In genomic region chr11:33801821-33802413, GRCh38 we compare ENCODE assay signal across 10 cellular contexts. TPM values are rescaled to one million over a fixed set of nuclear protein-coding genes. Genes with fewer than 3 reads are reported as not detected.
DNase-seq lines count a peak whose midpoint lies in the region; ATAC-seq and TF ChIP-seq lines count a peak whose summit lies in the region.
"Had no signal": no experiment of that assay in that cellular context is flagged by ENCODE, and none has a peak within 500 bp of the region (broad histone marks: within the 10 kb centered on the region; RNA-seq: fewer than 3 reads in every experiment).

No MANE protein-coding gene starts in this region.

- H3K9me2 ChIP-seq in PC-3 (replicated peaks; ENCODE audit: low read length), result no peaks in the 10 kb centered on the region

- H3K27me3 Mint-ChIP-seq in stimulated activated memory B cell treated with anti-CD40 and anti-IgM and Interleukin-4, amounts not matched to agents 10 μg/mL and 1 μg/mL and 100 μg/mL, for 72 hours, result peaks cover 59% of the 10 kb centered on the region

- TF ChIP-seq CTCF in PC-3 (conservative IDR thresholded peaks at IDR 0.05; ENCODE audit: low read depth, low read length) (no peak), cardiac muscle cell (IDR thresholded peaks at IDR 0.05; ENCODE audit: low read depth, low read length) (no peak), retinal pigment epithelial cell (conservative IDR thresholded peaks at IDR 0.05; ENCODE audit: low read depth, low read length) (no peak)

- H3K9me3 ChIP-seq in PC-3 (ENCODE audit: low read length) (no peaks in the 10 kb centered on the region), cardiac muscle cell (ENCODE audit: low read depth) (no peaks in the 10 kb centered on the region)

- H3K9ac ChIP-seq in PC-3 (ENCODE audit: low read length), result peak overlapping the region; percentile 43

- POLR2A ChIA-PET in PC-3 (lab: Charles Lee; ENCODE audit: unreplicated experiment), result no interaction called here

- no peaks in the 10 kb centered on the region for H3K4me1 Mint-ChIP-seq in stimulated activated memory B cell treated with anti-CD40 and anti-IgM and Interleukin-4, amounts not matched to agents 10 μg/mL and 1 μg/mL and 100 μg/mL, for 72 hours
- H3K4me1 Mint-ChIP-seq: activated naive CD4-positive, alpha-beta T cell treated with anti-CD3 and anti-CD28 coated beads, Interleukin-2, amount 10 ng/mL, durations not matched to agents 7 days and 5 days had no signal

- H2AFZ ChIP-seq in PC-3 (ENCODE audit: low read length), result peak overlapping the region; percentile 98

- CTCF ChIA-PET in PC-3 (lab: Charles Lee), result no interaction called here

- H3K36me3 ChIP-seq in PC-3 (ENCODE audit: low read depth, low read length), result no peaks in the 10 kb centered on the region
- H3K36me3 ChIP-seq in cardiac muscle cell, result no peaks in the 10 kb centered on the region

- H3K4me1 ChIP-seq in PC-3 (ENCODE audit: insufficient read depth, low read length) (peaks cover 3% of the 10 kb centered on the region; the same call in 1 of the 2 replicates), cardiac muscle cell (ENCODE audit: low read depth) (peaks cover 4% of the 10 kb centered on the region)

- intact Hi-C loops in PC-3 (cut with micrococcal nuclease), result loop anchor here (10.0 kb wide), 1 partner anchor 107 kb away; no protein-coding TSS in a partner anchor

- no TSS peak for BruUV-seq in PC-3 (replicated peaks; lab: Mats Ljungman, UMichigan)

- no peak overlapping the region for H3K27ac ChIP-seq in PC-3 (ENCODE audit: low read length)
- no peak overlapping the region for H3K27ac ChIP-seq in cardiac muscle cell
- H3K27ac ChIP-seq: RWPE1 had no signal

- no peak overlapping the region for H3K27ac Mint-ChIP-seq in stimulated activated memory B cell treated with anti-CD40 and anti-IgM and Interleukin-4, amounts not matched to agents 10 μg/mL and 1 μg/mL and 100 μg/mL, for 72 hours
- H3K27ac Mint-ChIP-seq: activated naive CD4-positive, alpha-beta T cell treated with anti-CD3 and anti-CD28 coated beads, Interleukin-2, amount 10 ng/mL, durations not matched to agents 7 days and 5 days had no signal

- ATAC-seq in GM19463 (IDR thresholded peaks at IDR 0.05; ENCODE audit: unreplicated experiment) (peak; percentile 78), PC-3 (peak; percentile 78), HG03159 (IDR thresholded peaks at IDR 0.05; ENCODE audit: unreplicated experiment) (no peak)
- ATAC-seq in stimulated activated memory B cell treated with anti-CD40 and anti-IgM and Interleukin-4, amounts not matched to agents 10 μg/mL and 1 μg/mL and 100 μg/mL, for 72 hours, result no peak

- peak overlapping the region; percentile 97 for H3K4me2 ChIP-seq in PC-3 (ENCODE audit: low read length)

- no peak overlapping the region for H3K4me3 Mint-ChIP-seq in stimulated activated memory B cell treated with anti-CD40 and anti-IgM and Interleukin-4, amounts not matched to agents 10 μg/mL and 1 μg/mL and 100 μg/mL, for 72 hours
- H3K4me3 Mint-ChIP-seq: activated naive CD4-positive, alpha-beta T cell treated with anti-CD3 and anti-CD28 coated beads, Interleukin-2, amount 10 ng/mL, durations not matched to agents 7 days and 5 days had no signal

- H3K27me3 ChIP-seq in PC-3 (ENCODE audit: low read length) (no peaks in the 10 kb centered on the region), cardiac muscle cell (peaks cover 78% of the 10 kb centered on the region)

- H3K36me3 Mint-ChIP-seq in stimulated activated memory B cell treated with anti-CD40 and anti-IgM and Interleukin-4, amounts not matched to agents 10 μg/mL and 1 μg/mL and 100 μg/mL, for 72 hours, result no peaks in the 10 kb centered on the region
- H3K36me3 Mint-ChIP-seq: activated naive CD4-positive, alpha-beta T cell treated with anti-CD3 and anti-CD28 coated beads, Interleukin-2, amount 10 ng/mL, durations not matched to agents 7 days and 5 days had no signal

- H3F3A ChIP-seq in PC-3 (ENCODE audit: low read length, unreplicated experiment), result no peaks in the 10 kb centered on the region

- peak; percentile 16 for DNase-seq in PC-3
- no peak for DNase-seq in cardiac muscle cell (ENCODE audit: low read depth in 1 of 2, low spot score in 1 of 2)
- no peak for DNase-seq in retinal pigment epithelial cell (ENCODE audit: low read depth)
- DNase-seq in SHP77 (lab: John Stamatoyannopoulos, UW), result no peak
- DNase-seq in GM19240 (ENCODE audit: insufficient read length, low spot score), result no peak
- DNase-seq: activated naive CD4-positive, alpha-beta T cell treated with anti-CD3 and anti-CD28 coated beads, Interleukin-2, amount 10 ng/mL, durations not matched to agents 7 days and 5 days had no signal

- H3K4me3 ChIP-seq in PC-3 (ENCODE audit: low read length) (peak overlapping the region; percentile 77), cardiac muscle cell (peak overlapping the region; percentile 14), retinal pigment epithelial cell (ENCODE audit: low read length) (peak overlapping the region; percentile 38)

- no peaks in the 10 kb centered on the region for H3K79me2 ChIP-seq in PC-3 (ENCODE audit: low read length)

- peaks cover 1% of the 10 kb centered on the region for H3K9me3 Mint-ChIP-seq in stimulated activated memory B cell treated with anti-CD40 and anti-IgM and Interleukin-4, amounts not matched to agents 10 μg/mL and 1 μg/mL and 100 μg/mL, for 72 hours
- H3K9me3 Mint-ChIP-seq: activated naive CD4-positive, alpha-beta T cell treated with anti-CD3 and anti-CD28 coated beads, Interleukin-2, amount 10 ng/mL, durations not matched to agents 7 days and 5 days had no signal

- H4K20me1 ChIP-seq in PC-3 (ENCODE audit: low read length), result no peaks in the 10 kb centered on the region

RNA-seq across cellular contexts. Expression of gene FBXO3, which starts 27.6 kb away (rescaled TPM):
- total RNA-seq in PC-3 (2014; rRNA removed) (20.2 and 22.5 TPM in 2 replicates), cardiac muscle cell (36.1 and 38.2 TPM in 2 replicates)
- polyA plus RNA-seq in cardiac muscle cell, result 31.1 and 34.4 TPM in 2 replicates

Comparison
In these comparisons a context has a peak if more than half of its experiments do, and no peak if none do; other contexts are left out.
1. ATAC-seq: peak in GM19463 (single experiment) and PC-3 (single experiment); none in stimulated activated memory B cell treated with anti-CD40 and anti-IgM and Interleukin-4, amounts not matched to agents 10 μg/mL and 1 μg/mL and 100 μg/mL, for 72 hours (single experiment) and HG03159 (single experiment).
2. H3K4me3 ChIP-seq: peak in every context shown above with its lines; median percentile 77 in PC-3; 38 in retinal pigment epithelial cell; 14 in cardiac muscle cell.